In genomic region chr5:177953101-177953500, GRCh38 we compare ENCODE assay signal across 4 cellular contexts. TPM values are rescaled to one million over a fixed set of nuclear protein-coding genes. Genes with fewer than 3 reads are reported as not detected.
"Had no signal": no experiment of that assay in that cellular context is flagged by ENCODE, and none has a peak within 500 bp of the region (broad histone marks: within the 10 kb centered on the region; RNA-seq: fewer than 3 reads in every experiment).

No MANE protein-coding gene starts in this region.

RNA-seq across cellular contexts. Expression of gene PROP1, which starts 42.9 kb away (rescaled TPM):
- total RNA-seq: LHCN-M2, M059J, MCF 10A, NCI-H460 had no signal
